ENCODE assay signal across 17 cellular contexts in the genomic region with DNA sequence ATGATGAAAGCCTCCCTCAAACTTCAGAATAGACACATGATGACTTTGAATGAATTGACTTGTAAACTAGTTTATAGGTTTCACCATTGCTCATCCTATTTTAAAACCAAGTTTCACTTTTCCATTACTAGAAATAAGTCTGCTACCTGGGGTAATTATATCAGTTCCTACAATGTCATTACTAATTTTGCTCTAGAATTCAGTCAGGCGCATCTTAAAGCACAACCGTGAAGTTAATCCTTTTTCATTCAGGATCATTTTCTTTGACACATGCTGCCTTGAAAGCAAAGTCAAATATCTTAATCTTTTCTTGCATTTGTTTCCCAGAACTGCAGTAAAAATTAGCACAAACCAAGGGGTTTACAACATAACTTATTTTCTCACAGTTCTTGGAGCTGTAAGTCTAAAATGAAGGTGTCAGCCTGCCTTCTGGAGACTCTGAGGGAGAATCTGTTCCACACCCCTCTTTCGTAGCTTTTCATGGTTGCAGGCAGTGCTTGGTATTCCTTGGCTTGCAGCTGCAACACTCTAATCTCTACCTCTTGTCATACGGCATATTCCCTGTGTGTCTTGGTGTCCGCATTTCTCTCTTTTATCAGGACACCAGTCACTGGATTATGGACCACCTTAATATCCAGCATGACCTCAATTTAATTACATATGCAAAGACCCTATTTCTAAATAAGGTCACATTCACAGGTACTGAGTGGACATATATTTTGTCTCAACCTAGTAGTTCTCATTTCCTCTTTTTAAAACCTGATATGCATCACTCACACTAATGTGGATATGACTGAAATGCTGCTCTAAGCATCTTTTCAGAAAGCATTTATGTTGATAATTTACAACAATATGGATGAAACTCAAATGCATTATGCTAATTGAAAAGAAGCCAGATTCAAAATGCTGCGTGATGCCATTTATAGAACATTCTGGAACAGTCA.
DNase-seq lines count a peak whose midpoint lies in the region; ATAC-seq lines count a peak whose summit lies in the region.
"Had no signal": no experiment of that assay in that cellular context is flagged by ENCODE, and none has a peak within 500 bp of the region (broad histone marks: within the 10 kb centered on the region; RNA-seq: fewer than 3 reads in every experiment).

No MANE protein-coding gene starts in this region.

- peak; percentile 63 for ATAC-seq in GM18517 (IDR thresholded peaks at IDR 0.05; ENCODE audit: unreplicated experiment)
- peak; percentile 89 for ATAC-seq in GM21526 (IDR thresholded peaks at IDR 0.05; ENCODE audit: low FRiP score, unreplicated experiment)
- peak; percentile 61 for ATAC-seq in HG03342 (IDR thresholded peaks at IDR 0.05; ENCODE audit: unreplicated experiment)
- ATAC-seq: effector memory CD8-positive, alpha-beta T cell had no signal

- DNase-seq in putamen (ENCODE audit: low spot score) (peak; percentile 12), pons (ENCODE audit: low spot score) (no peak), NCI-H1048 (lab: John Stamatoyannopoulos, UW) (no peak)
- no peak for DNase-seq in effector CD8-positive, alpha-beta T cell (lab: John Stamatoyannopoulos, UW)
- DNase-seq: activated CD4-positive, alpha-beta T cell treated with anti-CD3 and anti-CD28 coated beads for 4 hours; activated naive CD4-positive, alpha-beta T cell treated with Interleukin-2 at 50 U/mL for 16 hours; aorta; cerebellar nuclear complex; DND-41; effector memory CD8-positive, alpha-beta T cell; immature natural killer cell; NCI-H1694 treated with DMSO at 0.1 percent for 48 hours; stimulated activated CD4-positive, alpha-beta T cell treated with anti-CD3 and anti-CD28 coated beads, Interleukin-2, amount 100 ng/mL, for 24 hours; T1000 had no signal
